Comparison of ENCODE assay signal across 10 cellular contexts in genomic region chr1:164560504-164560903, GRCh38. TPM values are rescaled to one million over a fixed set of nuclear protein-coding genes. Genes with fewer than 3 reads are reported as not detected.
DNase-seq lines count a peak whose midpoint lies in the region; ATAC-seq and TF ChIP-seq lines count a peak whose summit lies in the region.
"Had no signal": no experiment of that assay in that cellular context is flagged by ENCODE, and none has a peak within 500 bp of the region (broad histone marks: within the 10 kb centered on the region; RNA-seq: fewer than 3 reads in every experiment).

No MANE protein-coding gene starts in this region.

- H4K20me1 ChIP-seq in fibroblast of lung (ENCODE audit: control insufficient read depth, extremely low read depth, insufficient read depth, low read length), result no peaks in the 10 kb centered on the region
- no peaks in the 10 kb centered on the region for H4K20me1 ChIP-seq in osteoblast (ENCODE audit: insufficient read depth, low read length)

- peak overlapping the region; percentile 21 for H3K9ac ChIP-seq in fibroblast of lung (ENCODE audit: insufficient read depth, low read length)

- H3K27ac ChIP-seq in SJCRH30 (peak overlapping the region; percentile 65; the same call in 1 of the 2 replicates), fibroblast of lung (ENCODE audit: insufficient read depth, low read length) (peak overlapping the region; percentile 55), osteoblast (ENCODE audit: low read depth, low read length) (no peak overlapping the region)

- H3K36me3 ChIP-seq in BE2C (no peaks in the 10 kb centered on the region), SJCRH30 (no peaks in the 10 kb centered on the region), fibroblast of lung (ENCODE audit: control insufficient read depth, insufficient read depth, low read length) (no peaks in the 10 kb centered on the region), osteoblast (ENCODE audit: insufficient read depth, low read length) (no peaks in the 10 kb centered on the region)

- peaks cover 4% of the 10 kb centered on the region; the same call in 1 of the 2 replicates for H3K27me3 ChIP-seq in BE2C
- no peaks in the 10 kb centered on the region for H3K27me3 ChIP-seq in SJCRH30
- no peaks in the 10 kb centered on the region for H3K27me3 ChIP-seq in fibroblast of lung (ENCODE audit: control insufficient read depth, insufficient read depth, low read length)
- peaks cover 3% of the 10 kb centered on the region for H3K27me3 ChIP-seq in osteoblast (ENCODE audit: insufficient read depth, low read length)

- H3K79me2 ChIP-seq in fibroblast of lung (ENCODE audit: control insufficient read depth, insufficient read depth, low read length) (peaks cover 54% of the 10 kb centered on the region), osteoblast (ENCODE audit: insufficient read depth, low read length) (no peaks in the 10 kb centered on the region)

- DNase-seq in BE2C (no peak), SJCRH30 (no peak), fibroblast of lung (ENCODE audit: low read depth in 2 of 2) (peak; percentile 4 to 19), osteoblast (ENCODE audit: insufficient read length, low spot score, missing footprints) (no peak)
- DNase-seq in activated CD8-positive, alpha-beta memory T cell treated with anti-CD3 and anti-CD28 coated beads, Interleukin-2, amount 50 U/mL, for 48 hours, result no peak
- no peak for DNase-seq in activated naive CD4-positive, alpha-beta T cell treated with Interleukin-2 at 50 U/mL for 16 hours
- DNase-seq: KG1 had no signal

- H3K9me3 ChIP-seq in BE2C, result no peaks in the 10 kb centered on the region
- H3K9me3 ChIP-seq in SJCRH30 (replicated peaks), result no peaks in the 10 kb centered on the region
- no peaks in the 10 kb centered on the region for H3K9me3 ChIP-seq in fibroblast of lung (ENCODE audit: control insufficient read depth, insufficient read depth, low read depth, low read length)
- H3K9me3 ChIP-seq in osteoblast (ENCODE audit: low read depth, low read length), result no peaks in the 10 kb centered on the region

- H3K4me2 ChIP-seq in fibroblast of lung (ENCODE audit: extremely low read depth, insufficient read depth, low read length) (peak overlapping the region; percentile 88), osteoblast (ENCODE audit: insufficient read depth, low read length) (peak overlapping the region; percentile 73)

- H2AFZ ChIP-seq in fibroblast of lung (ENCODE audit: low read length) (no peak overlapping the region), osteoblast (ENCODE audit: low read length) (peak overlapping the region; percentile 59)

- H3K4me3 ChIP-seq in BE2C (ENCODE audit: low read depth, low read length) (peak overlapping the region; percentile 46), SJCRH30 (peak overlapping the region; percentile 74), fibroblast of lung (replicated peaks in 1 of 4; ENCODE audit: control extremely low read depth in 1 of 4, insufficient read depth in 1 of 4, low read depth in 3 of 4, low read length in 4 of 4) (peak overlapping the region; percentile 61 to 95 (median 71)), osteoblast (ENCODE audit: insufficient read depth, low read length) (peak overlapping the region; percentile 68)

- TF ChIP-seq CTCF in BE2C (IDR thresholded peaks at IDR 0.05; ENCODE audit: low read depth, low read length) (no peak), fibroblast of lung (conservative IDR thresholded peaks at IDR 0.05 in 1 of 2, IDR thresholded peaks at IDR 0.05 in 1 of 2; ENCODE audit: low read depth in 1 of 2, low read length in 2 of 2) (no peak), osteoblast (IDR thresholded peaks at IDR 0.05; ENCODE audit: extremely low read depth, low read depth, low read length) (no peak)

- ATAC-seq in GM18517 (IDR thresholded peaks at IDR 0.05; ENCODE audit: unreplicated experiment) (no peak), GM19395 (IDR thresholded peaks at IDR 0.05; ENCODE audit: unreplicated experiment) (no peak)
- ATAC-seq: activated CD4-positive, CD25-positive, alpha-beta regulatory T cell treated with anti-CD3 and anti-CD28 coated beads, Interleukin-2, amount 50 U/mL, for 24 hours had no signal

- H3K4me1 ChIP-seq in BE2C, result no peaks in the 10 kb centered on the region
- H3K4me1 ChIP-seq in SJCRH30, result peaks cover 15% of the 10 kb centered on the region
- H3K4me1 ChIP-seq in fibroblast of lung (ENCODE audit: control insufficient read depth, extremely low read depth, insufficient read depth, low read length), result no peaks in the 10 kb centered on the region
- H3K4me1 ChIP-seq in osteoblast (ENCODE audit: insufficient read depth, low read length), result no peaks in the 10 kb centered on the region

RNA-seq across cellular contexts. Expression of gene PBX1, which starts 1.5 kb away (rescaled TPM):
- polyA plus RNA-seq in BE2C (2012; ENCODE audit: insufficient read depth, insufficient read length, low read depth), result 25.9 TPM
- total RNA-seq in SJCRH30 (2014; rRNA removed; shearing (Covaris generic)), result 39.0 and 39.1 TPM in 2 replicates
- total RNA-seq in fibroblast of lung (39.8 and 46.7 TPM in 2 replicates), osteoblast (10.1 and 15.3 TPM in 2 replicates)
- polyA plus RNA-seq in fibroblast of lung, result 43.1 and 47.2 TPM in 2 replicates
- polyA plus RNA-seq in fibroblast of lung (2012), result 31.1 and 38.6 TPM in 2 replicates
- 103 and 112 TPM in 2 replicates for polyA minus RNA-seq in fibroblast of lung (ENCODE audit: low replicate concordance)

Comparison
In these comparisons a context has a peak if more than half of its experiments do, and no peak if none do; other contexts are left out.
1. DNase-seq: peak in fibroblast of lung (2 of 2); none in BE2C (single experiment), SJCRH30 (0 of 2), osteoblast (single experiment), activated CD8-positive, alpha-beta memory T cell treated with anti-CD3 and anti-CD28 coated beads, Interleukin-2, amount 50 U/mL, for 48 hours (single experiment) and activated naive CD4-positive, alpha-beta T cell treated with Interleukin-2 at 50 U/mL for 16 hours (single experiment).
2. Peak in every context shown above with its lines, with median percentiles within 50 percentile points of each other: H3K4me3 ChIP-seq.